Comparison of ENCODE assay signal across 1 cellular context in the genomic region with DNA sequence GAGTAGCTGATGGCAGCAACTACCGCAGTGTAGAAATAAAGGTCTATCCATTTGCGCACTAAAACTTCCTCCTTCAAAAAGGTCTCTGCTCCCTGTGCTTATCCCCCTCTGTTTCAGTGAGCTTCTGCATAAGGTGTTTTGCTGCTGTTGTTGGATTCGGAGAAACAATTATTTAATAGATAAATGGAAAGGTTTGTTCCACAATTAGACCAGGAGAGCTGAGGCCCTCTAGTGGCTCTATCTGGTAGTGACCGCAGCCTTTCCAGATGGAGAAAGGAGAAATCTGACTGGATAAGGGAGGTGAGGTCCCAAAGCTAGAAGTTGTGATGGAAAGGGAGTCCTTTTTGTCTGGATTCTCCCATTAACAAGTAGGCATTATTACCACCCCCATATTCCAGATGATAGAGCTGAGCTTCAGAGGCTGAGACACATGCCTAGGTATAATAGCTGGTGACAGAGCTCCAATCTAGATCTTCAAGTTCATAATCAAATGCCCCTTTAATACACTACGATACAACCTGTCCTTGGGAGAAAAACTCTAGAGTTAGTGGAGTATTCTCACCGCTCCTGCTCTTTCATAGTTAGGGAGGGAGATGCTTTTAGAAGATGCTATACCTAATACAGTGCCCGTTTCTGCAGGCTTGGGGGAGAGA.
TF ChIP-seq lines count a peak whose summit lies in the region.

No MANE protein-coding gene starts in this region.

TF ChIP-seq in K562, 482 proteins besides CTCF, POLR2A, EP300 and RAD21 (continued from another document):
- TF ChIP-seq, protein P1, sequence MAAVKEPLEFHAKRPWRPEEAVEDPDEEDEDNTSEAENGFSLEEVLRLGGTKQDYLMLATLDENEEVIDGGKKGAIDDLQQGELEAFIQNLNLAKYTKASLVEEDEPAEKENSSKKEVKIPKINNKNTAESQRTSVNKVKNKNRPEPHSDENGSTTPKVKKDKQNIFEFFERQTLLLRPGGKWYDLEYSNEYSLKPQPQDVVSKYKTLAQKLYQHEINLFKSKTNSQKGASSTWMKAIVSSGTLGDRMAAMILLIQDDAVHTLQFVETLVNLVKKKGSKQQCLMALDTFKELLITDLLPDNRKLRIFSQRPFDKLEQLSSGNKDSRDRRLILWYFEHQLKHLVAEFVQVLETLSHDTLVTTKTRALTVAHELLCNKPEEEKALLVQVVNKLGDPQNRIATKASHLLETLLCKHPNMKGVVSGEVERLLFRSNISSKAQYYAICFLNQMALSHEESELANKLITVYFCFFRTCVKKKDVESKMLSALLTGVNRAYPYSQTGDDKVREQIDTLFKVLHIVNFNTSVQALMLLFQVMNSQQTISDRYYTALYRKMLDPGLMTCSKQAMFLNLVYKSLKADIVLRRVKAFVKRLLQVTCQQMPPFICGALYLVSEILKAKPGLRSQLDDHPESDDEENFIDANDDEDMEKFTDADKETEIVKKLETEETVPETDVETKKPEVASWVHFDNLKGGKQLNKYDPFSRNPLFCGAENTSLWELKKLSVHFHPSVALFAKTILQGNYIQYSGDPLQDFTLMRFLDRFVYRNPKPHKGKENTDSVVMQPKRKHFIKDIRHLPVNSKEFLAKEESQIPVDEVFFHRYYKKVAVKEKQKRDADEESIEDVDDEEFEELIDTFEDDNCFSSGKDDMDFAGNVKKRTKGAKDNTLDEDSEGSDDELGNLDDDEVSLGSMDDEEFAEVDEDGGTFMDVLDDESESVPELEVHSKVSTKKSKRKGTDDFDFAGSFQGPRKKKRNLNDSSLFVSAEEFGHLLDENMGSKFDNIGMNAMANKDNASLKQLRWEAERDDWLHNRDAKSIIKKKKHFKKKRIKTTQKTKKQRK (IDR thresholded peaks at IDR 0.05; ENCODE audit: borderline replicate concordance, low read depth, low read length) = no peak
- TF ChIP-seq, protein P2, sequence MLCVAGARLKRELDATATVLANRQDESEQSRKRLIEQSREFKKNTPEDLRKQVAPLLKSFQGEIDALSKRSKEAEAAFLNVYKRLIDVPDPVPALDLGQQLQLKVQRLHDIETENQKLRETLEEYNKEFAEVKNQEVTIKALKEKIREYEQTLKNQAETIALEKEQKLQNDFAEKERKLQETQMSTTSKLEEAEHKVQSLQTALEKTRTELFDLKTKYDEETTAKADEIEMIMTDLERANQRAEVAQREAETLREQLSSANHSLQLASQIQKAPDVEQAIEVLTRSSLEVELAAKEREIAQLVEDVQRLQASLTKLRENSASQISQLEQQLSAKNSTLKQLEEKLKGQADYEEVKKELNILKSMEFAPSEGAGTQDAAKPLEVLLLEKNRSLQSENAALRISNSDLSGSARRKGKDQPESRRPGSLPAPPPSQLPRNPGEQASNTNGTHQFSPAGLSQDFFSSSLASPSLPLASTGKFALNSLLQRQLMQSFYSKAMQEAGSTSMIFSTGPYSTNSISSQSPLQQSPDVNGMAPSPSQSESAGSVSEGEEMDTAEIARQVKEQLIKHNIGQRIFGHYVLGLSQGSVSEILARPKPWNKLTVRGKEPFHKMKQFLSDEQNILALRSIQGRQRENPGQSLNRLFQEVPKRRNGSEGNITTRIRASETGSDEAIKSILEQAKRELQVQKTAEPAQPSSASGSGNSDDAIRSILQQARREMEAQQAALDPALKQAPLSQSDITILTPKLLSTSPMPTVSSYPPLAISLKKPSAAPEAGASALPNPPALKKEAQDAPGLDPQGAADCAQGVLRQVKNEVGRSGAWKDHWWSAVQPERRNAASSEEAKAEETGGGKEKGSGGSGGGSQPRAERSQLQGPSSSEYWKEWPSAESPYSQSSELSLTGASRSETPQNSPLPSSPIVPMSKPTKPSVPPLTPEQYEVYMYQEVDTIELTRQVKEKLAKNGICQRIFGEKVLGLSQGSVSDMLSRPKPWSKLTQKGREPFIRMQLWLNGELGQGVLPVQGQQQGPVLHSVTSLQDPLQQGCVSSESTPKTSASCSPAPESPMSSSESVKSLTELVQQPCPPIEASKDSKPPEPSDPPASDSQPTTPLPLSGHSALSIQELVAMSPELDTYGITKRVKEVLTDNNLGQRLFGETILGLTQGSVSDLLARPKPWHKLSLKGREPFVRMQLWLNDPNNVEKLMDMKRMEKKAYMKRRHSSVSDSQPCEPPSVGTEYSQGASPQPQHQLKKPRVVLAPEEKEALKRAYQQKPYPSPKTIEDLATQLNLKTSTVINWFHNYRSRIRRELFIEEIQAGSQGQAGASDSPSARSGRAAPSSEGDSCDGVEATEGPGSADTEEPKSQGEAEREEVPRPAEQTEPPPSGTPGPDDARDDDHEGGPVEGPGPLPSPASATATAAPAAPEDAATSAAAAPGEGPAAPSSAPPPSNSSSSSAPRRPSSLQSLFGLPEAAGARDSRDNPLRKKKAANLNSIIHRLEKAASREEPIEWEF (CRISPR knock-in tag; IDR thresholded peaks at IDR 0.05) = no peak
- TF ChIP-seq SMC3 (conservative IDR thresholded peaks at IDR 0.05; ENCODE audit: insufficient read depth, low read depth, low read length) = peak; percentile 44
- no peak for TF ChIP-seq U2AF1 (optimal IDR thresholded peaks at IDR 0.05; ENCODE audit: low read depth, low read length)
- no peak for TF ChIP-seq TCF3 (CRISPR knock-in tag; IDR thresholded peaks at IDR 0.05)
- TF ChIP-seq, protein P3, sequence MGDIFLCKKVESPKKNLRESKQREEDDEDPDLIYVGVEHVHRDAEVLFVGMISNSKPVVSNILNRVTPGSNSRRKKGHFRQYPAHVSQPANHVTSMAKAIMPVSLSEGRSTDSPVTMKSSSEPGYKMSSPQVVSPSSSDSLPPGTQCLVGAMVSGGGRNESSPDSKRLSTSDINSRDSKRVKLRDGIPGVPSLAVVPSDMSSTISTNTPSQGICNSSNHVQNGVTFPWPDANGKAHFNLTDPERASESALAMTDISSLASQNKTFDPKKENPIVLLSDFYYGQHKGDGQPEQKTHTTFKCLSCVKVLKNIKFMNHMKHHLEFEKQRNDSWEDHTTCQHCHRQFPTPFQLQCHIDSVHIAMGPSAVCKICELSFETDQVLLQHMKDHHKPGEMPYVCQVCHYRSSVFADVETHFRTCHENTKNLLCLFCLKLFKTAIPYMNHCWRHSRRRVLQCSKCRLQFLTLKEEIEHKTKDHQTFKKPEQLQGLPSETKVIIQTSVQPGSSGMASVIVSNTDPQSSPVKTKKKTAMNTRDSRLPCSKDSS (IDR thresholded peaks at IDR 0.05; ENCODE audit: low read depth, partially characterized antibody) = no peak
- TF ChIP-seq, protein P4, sequence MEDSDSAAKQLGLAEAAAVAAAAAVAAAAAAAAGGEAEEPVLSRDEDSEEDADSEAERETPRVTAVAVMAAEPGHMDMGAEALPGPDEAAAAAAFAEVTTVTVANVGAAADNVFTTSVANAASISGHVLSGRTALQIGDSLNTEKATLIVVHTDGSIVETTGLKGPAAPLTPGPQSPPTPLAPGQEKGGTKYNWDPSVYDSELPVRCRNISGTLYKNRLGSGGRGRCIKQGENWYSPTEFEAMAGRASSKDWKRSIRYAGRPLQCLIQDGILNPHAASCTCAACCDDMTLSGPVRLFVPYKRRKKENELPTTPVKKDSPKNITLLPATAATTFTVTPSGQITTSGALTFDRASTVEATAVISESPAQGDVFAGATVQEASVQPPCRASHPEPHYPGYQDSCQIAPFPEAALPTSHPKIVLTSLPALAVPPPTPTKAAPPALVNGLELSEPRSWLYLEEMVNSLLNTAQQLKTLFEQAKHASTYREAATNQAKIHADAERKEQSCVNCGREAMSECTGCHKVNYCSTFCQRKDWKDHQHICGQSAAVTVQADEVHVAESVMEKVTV (CRISPR knock-in tag; IDR thresholded peaks at IDR 0.05) = 0 out of 2 replicates have a peak, but pooled peaks have one; percentile 46
- no peak for TF ChIP-seq GATA2 (CRISPR knock-in tag; IDR thresholded peaks at IDR 0.05)
- TF ChIP-seq, protein P5, sequence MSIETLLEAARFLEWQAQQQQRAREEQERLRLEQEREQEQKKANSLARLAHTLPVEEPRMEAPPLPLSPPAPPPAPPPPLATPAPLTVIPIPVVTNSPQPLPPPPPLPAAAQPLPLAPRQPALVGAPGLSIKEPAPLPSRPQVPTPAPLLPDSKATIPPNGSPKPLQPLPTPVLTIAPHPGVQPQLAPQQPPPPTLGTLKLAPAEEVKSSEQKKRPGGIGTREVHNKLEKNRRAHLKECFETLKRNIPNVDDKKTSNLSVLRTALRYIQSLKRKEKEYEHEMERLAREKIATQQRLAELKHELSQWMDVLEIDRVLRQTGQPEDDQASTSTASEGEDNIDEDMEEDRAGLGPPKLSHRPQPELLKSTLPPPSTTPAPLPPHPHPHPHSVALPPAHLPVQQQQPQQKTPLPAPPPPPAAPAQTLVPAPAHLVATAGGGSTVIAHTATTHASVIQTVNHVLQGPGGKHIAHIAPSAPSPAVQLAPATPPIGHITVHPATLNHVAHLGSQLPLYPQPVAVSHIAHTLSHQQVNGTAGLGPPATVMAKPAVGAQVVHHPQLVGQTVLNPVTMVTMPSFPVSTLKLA (conservative IDR thresholded peaks at IDR 0.05) = no peak
- TF ChIP-seq YBX1 (IDR thresholded peaks at IDR 0.05) = no peak
- no peak for TF ChIP-seq GATAD2A (IDR thresholded peaks at IDR 0.05)
- TF ChIP-seq ATF7 (IDR thresholded peaks at IDR 0.05) = no peak
- TF ChIP-seq, protein P6, sequence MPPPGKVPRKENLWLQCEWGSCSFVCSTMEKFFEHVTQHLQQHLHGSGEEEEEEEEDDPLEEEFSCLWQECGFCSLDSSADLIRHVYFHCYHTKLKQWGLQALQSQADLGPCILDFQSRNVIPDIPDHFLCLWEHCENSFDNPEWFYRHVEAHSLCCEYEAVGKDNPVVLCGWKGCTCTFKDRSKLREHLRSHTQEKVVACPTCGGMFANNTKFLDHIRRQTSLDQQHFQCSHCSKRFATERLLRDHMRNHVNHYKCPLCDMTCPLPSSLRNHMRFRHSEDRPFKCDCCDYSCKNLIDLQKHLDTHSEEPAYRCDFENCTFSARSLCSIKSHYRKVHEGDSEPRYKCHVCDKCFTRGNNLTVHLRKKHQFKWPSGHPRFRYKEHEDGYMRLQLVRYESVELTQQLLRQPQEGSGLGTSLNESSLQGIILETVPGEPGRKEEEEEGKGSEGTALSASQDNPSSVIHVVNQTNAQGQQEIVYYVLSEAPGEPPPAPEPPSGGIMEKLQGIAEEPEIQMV (tag; conservative IDR thresholded peaks at IDR 0.05; ENCODE audit: low read depth) = no peak
- no peak for TF ChIP-seq CREBBP (IDR thresholded peaks at IDR 0.05; ENCODE audit: low read depth, low read length)
